In the genomic region with DNA sequence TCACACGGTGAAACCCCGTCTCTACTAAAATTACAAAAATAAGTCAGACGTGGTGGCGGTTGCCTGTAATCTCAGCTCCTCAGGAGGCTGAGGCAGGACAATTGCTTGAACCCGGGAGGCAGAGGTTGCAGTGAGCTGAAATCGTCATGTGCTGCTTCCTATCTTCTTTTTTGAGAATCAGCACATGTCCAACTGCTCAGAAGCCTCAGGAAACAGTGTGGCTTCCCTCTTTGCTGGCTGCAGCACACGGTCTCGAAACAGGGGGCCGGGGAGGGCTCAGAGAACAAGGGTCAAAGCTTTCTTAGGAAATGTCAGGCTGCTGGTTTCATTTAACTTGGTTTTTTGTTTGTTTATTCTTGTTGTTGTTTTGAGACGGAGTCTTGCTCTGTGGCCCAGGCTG, we compare ENCODE assay signal across 31 cellular contexts. TPM values are rescaled to one million over a fixed set of nuclear protein-coding genes. Genes with fewer than 3 reads are reported as not detected.
"Had no signal": no experiment of that assay in that cellular context is flagged by ENCODE, and none has a peak within 500 bp of the region (broad histone marks: within the 10 kb centered on the region; RNA-seq: fewer than 3 reads in every experiment).

No MANE protein-coding gene starts in this region.

- H3K4me3 Mint-ChIP-seq: activated naive CD8-positive, alpha-beta T cell; activated T-cell treated with anti-CD3 and anti-CD28 coated beads, Interleukin-2, amount 50 U/mL, for 4 hours; dendritic cell treated with granulocyte-macrophage colony-stimulating factor and Interleukin-4, amounts not matched to agents 40 ng/mL and 50 ng/mL, for 4 days; memory B cell; nephron; stimulated activated memory B cell treated with anti-CD40 and anti-IgM and Interleukin-4, amounts not matched to agents 10 μg/mL and 1 μg/mL and 100 μg/mL, for 72 hours; T-helper 17 cell had no signal

- H3K9me3 Mint-ChIP-seq: activated T-cell treated with anti-CD3 and anti-CD28 coated beads, Interleukin-2, amount 50 U/mL, for 4 hours; activated T-helper 2 cell treated with anti-CD3 and anti-CD28 coated beads, Interferon-gamma antibody, Interleukin-2, Interleukin-4, amounts not matched to agents 10 μg/mL and 5 μg/mL and 100 μg/mL, durations not matched to agents 14 hours and 24 hours and 36 hours; dendritic cell treated with granulocyte-macrophage colony-stimulating factor and Interleukin-4, amounts not matched to agents 40 ng/mL and 50 ng/mL, for 4 days; memory B cell; nephron; stimulated activated memory B cell treated with anti-CD40 and anti-IgM and Interleukin-4, amounts not matched to agents 10 μg/mL and 1 μg/mL and 100 μg/mL, for 72 hours had no signal

- H3K36me3 ChIP-seq: adrenal gland, ascending aorta, brain microvascular endothelial cell, neutrophil, pancreas, transverse colon, uterus had no signal

- H3K4me3 ChIP-seq: adrenal gland, ascending aorta, pancreas, transverse colon, uterus had no signal

- H3K27me3 Mint-ChIP-seq: activated naive CD8-positive, alpha-beta T cell; dendritic cell treated with granulocyte-macrophage colony-stimulating factor and Interleukin-4, amounts not matched to agents 40 ng/mL and 50 ng/mL, for 4 days; stimulated activated memory B cell treated with anti-CD40 and anti-IgM and Interleukin-4, amounts not matched to agents 10 μg/mL and 1 μg/mL and 100 μg/mL, for 72 hours; T-helper 17 cell had no signal

- H3K9me3 ChIP-seq: adrenal gland, ascending aorta, neutrophil, pancreas, transverse colon, uterus had no signal

- H3K4me1 Mint-ChIP-seq: memory B cell; nephron; stimulated activated memory B cell treated with anti-CD40 and anti-IgM and Interleukin-4, amounts not matched to agents 10 μg/mL and 1 μg/mL and 100 μg/mL, for 72 hours; T-helper 17 cell had no signal

- DNase-seq: activated CD4-positive, alpha-beta T cell treated with anti-CD3 and anti-CD28 coated beads for 1 hour; activated CD4-positive, alpha-beta T cell treated with anti-CD3 and anti-CD28 coated beads, Interleukin-2, amount 50 U/mL, for 4 hours; activated naive CD4-positive, alpha-beta T cell; activated T-cell treated with anti-CD3 and anti-CD28 coated beads, Interleukin-2, amount 50 U/mL, for 4 hours; brain microvascular endothelial cell; caudate nucleus; effector memory CD4-positive, alpha-beta T cell; glutamatergic neuron; hypothalamus; left cardiac atrium; pancreas; right cardiac atrium; stimulated activated CD4-positive, alpha-beta T cell treated with anti-CD3 and anti-CD28 coated beads, Interleukin-12 subunit alpha, Interleukin-12 subunit beta, amount 100 ng/mL, for 4 hours; SW 1271; T-helper 17 cell; transverse colon; uterus had no signal

- H3K27ac Mint-ChIP-seq: activated naive CD8-positive, alpha-beta T cell; activated T-helper 2 cell treated with anti-CD3 and anti-CD28 coated beads, Interferon-gamma antibody, Interleukin-2, Interleukin-4, amounts not matched to agents 10 μg/mL and 5 μg/mL and 100 μg/mL, durations not matched to agents 14 hours and 24 hours and 36 hours; dendritic cell treated with granulocyte-macrophage colony-stimulating factor and Interleukin-4, amounts not matched to agents 40 ng/mL and 50 ng/mL, for 4 days; memory B cell; nephron; stimulated activated memory B cell treated with anti-CD40 and anti-IgM and Interleukin-4, amounts not matched to agents 10 μg/mL and 1 μg/mL and 100 μg/mL, for 72 hours; T-helper 17 cell had no signal

- H3K4me1 ChIP-seq: adrenal gland, ascending aorta, pancreas, uterus had no signal

- H3K27me3 ChIP-seq: ascending aorta, brain microvascular endothelial cell, neutrophil, pancreas, transverse colon, uterus had no signal

- ATAC-seq: activated T-cell treated with anti-CD3 and anti-CD28 coated beads, Interleukin-2, amount 50 U/mL, for 4 hours; esophagus mucosa; left cardiac atrium; pancreas; right cardiac atrium; stimulated activated memory B cell treated with anti-CD40 and anti-IgM and Interleukin-4, amounts not matched to agents 10 μg/mL and 1 μg/mL and 100 μg/mL, for 72 hours; T-helper 17 cell had no signal

- H3K36me3 Mint-ChIP-seq: activated naive CD8-positive, alpha-beta T cell; memory B cell; stimulated activated memory B cell treated with anti-CD40 and anti-IgM and Interleukin-4, amounts not matched to agents 10 μg/mL and 1 μg/mL and 100 μg/mL, for 72 hours had no signal

- H3K27ac ChIP-seq: adrenal gland, ascending aorta, brain microvascular endothelial cell, neutrophil, pancreas, transverse colon, uterus had no signal

RNA-seq across cellular contexts. Expression of a gene that starts 31.3 kb away (rescaled TPM):
- total RNA-seq: adrenal gland, endothelial cell of umbilical vein, esophagus mucosa, frontal cortex, myocyte, pulmonary artery endothelial cell, right cardiac atrium, uterus had no signal
